ENCODE assay signal across 19 cellular contexts in genomic region chr11:35183526-35183925, GRCh38. TPM values are rescaled to one million over a fixed set of nuclear protein-coding genes. Genes with fewer than 3 reads are reported as not detected.
DNase-seq lines count a peak whose midpoint lies in the region; ATAC-seq and TF ChIP-seq lines count a peak whose summit lies in the region.
"Had no signal": no experiment of that assay in that cellular context is flagged by ENCODE, and none has a peak within 500 bp of the region (broad histone marks: within the 10 kb centered on the region; RNA-seq: fewer than 3 reads in every experiment).

No MANE protein-coding gene starts in this region.

- no peak overlapping the region for H3K4me3 ChIP-seq in tibial nerve
- H3K4me3 ChIP-seq: cardiac muscle cell, Peyer's patch had no signal

- H3K27me3 Mint-ChIP-seq in activated CD4-positive, alpha-beta T cell treated with anti-CD3 and anti-CD28 coated beads, Interleukin-2, amount 10 ng/mL, durations not matched to agents 7 days and 5 days: no peaks in the 10 kb centered on the region
- no peaks in the 10 kb centered on the region for H3K27me3 Mint-ChIP-seq in activated CD4-positive, alpha-beta memory T cell treated with anti-CD3 and anti-CD28 coated beads, Interleukin-2, amount 10 ng/mL, durations not matched to agents 7 days and 5 days
- no peaks in the 10 kb centered on the region for H3K27me3 Mint-ChIP-seq in naive thymus-derived CD8-positive, alpha-beta T cell
- no peaks in the 10 kb centered on the region for H3K27me3 Mint-ChIP-seq in nephron progenitor cell (ENCODE audit: low read depth, poor library complexity)

- CTCF ChIA-PET in activated CD4-positive, alpha-beta T cell treated with anti-CD3 and anti-CD28 coated beads, Interleukin-2, amount 10 ng/mL, durations not matched to agents 7 days and 5 days (lab: Charles Lee): interaction anchor here (0.7 to 2.0 kb wide), 7 partner anchors 9 to 165 kb away, joined by 3 to 7 read pairs (median 4); no protein-coding TSS in a partner anchor
- CTCF ChIA-PET in activated CD4-positive, alpha-beta memory T cell treated with anti-CD3 and anti-CD28 coated beads, Interleukin-2, amount 10 ng/mL, durations not matched to agents 7 days and 5 days (lab: Charles Lee): interaction anchor here (1.1 to 1.5 kb wide), 4 partner anchors 9 to 207 kb away, joined by 3 to 6 read pairs (median 4); no protein-coding TSS in a partner anchor

- peaks cover 4 to 37% (median 21%) of the 10 kb centered on the region in 4 donors for H3K4me1 ChIP-seq in tibial nerve

- H3K27ac Mint-ChIP-seq in activated CD4-positive, alpha-beta T cell treated with anti-CD3 and anti-CD28 coated beads, Interleukin-2, amount 10 ng/mL, durations not matched to agents 7 days and 5 days: peak overlapping the region; percentile 46
- peak overlapping the region; percentile 29 for H3K27ac Mint-ChIP-seq in activated CD4-positive, alpha-beta memory T cell treated with anti-CD3 and anti-CD28 coated beads, Interleukin-2, amount 10 ng/mL, durations not matched to agents 7 days and 5 days
- H3K27ac Mint-ChIP-seq in naive thymus-derived CD8-positive, alpha-beta T cell: peak overlapping the region; percentile 86 to 95 (median 94)
- H3K27ac Mint-ChIP-seq in nephron progenitor cell: no peak overlapping the region

- peaks cover 87% of the 10 kb centered on the region for H3K36me3 Mint-ChIP-seq in activated CD4-positive, alpha-beta T cell treated with anti-CD3 and anti-CD28 coated beads, Interleukin-2, amount 10 ng/mL, durations not matched to agents 7 days and 5 days (ENCODE audit: low read depth)
- peaks cover 88% of the 10 kb centered on the region for H3K36me3 Mint-ChIP-seq in activated CD4-positive, alpha-beta memory T cell treated with anti-CD3 and anti-CD28 coated beads, Interleukin-2, amount 10 ng/mL, durations not matched to agents 7 days and 5 days (ENCODE audit: low read depth)
- peaks cover 47 to 91% (median 72%) of the 10 kb centered on the region in 3 donors for H3K36me3 Mint-ChIP-seq in naive thymus-derived CD8-positive, alpha-beta T cell
- H3K36me3 Mint-ChIP-seq in nephron progenitor cell (ENCODE audit: low read depth): no peaks in the 10 kb centered on the region

- POLR2A ChIA-PET in activated CD4-positive, alpha-beta T cell treated with anti-CD3 and anti-CD28 coated beads, Interleukin-2, amount 10 ng/mL, durations not matched to agents 7 days and 5 days (lab: Charles Lee): no interaction called here
- POLR2A ChIA-PET in activated CD4-positive, alpha-beta memory T cell treated with anti-CD3 and anti-CD28 coated beads, Interleukin-2, amount 10 ng/mL, durations not matched to agents 7 days and 5 days (lab: Charles Lee): interaction anchor here (0.6 to 30.8 kb wide), 4 partner anchors 9 to 38 kb away, joined by 3 to 634 read pairs (median 6); partner anchors contain the start of gene CD44
- POLR2A ChIA-PET in naive thymus-derived CD8-positive, alpha-beta T cell (lab: Charles Lee): interaction anchor here (1.0 to 13.3 kb wide), 6 partner anchors 10 to 105 kb away, joined by 3 to 294 read pairs (median 5); no protein-coding TSS in a partner anchor

- ATAC-seq in naive thymus-derived CD8-positive, alpha-beta T cell: no peak
- ATAC-seq in GM19397 (IDR thresholded peaks at IDR 0.05; ENCODE audit: unreplicated experiment): no peak
- ATAC-seq: activated naive CD4-positive, alpha-beta T cell treated with anti-CD3 and anti-CD28 coated beads, Interleukin-2, amount 50 U/mL, for 72 hours; left cardiac atrium had no signal

- H3K9me3 ChIP-seq in tibial nerve: no peaks in the 10 kb centered on the region
- H3K9me3 ChIP-seq: Peyer's patch had no signal

- H3K4me3 Mint-ChIP-seq in activated CD4-positive, alpha-beta T cell treated with anti-CD3 and anti-CD28 coated beads, Interleukin-2, amount 10 ng/mL, durations not matched to agents 7 days and 5 days: no peak overlapping the region
- no peak overlapping the region for H3K4me3 Mint-ChIP-seq in activated CD4-positive, alpha-beta memory T cell treated with anti-CD3 and anti-CD28 coated beads, Interleukin-2, amount 10 ng/mL, durations not matched to agents 7 days and 5 days
- peak overlapping the region in 8 of 10 donors; percentile 26 to 77 (median 54) for H3K4me3 Mint-ChIP-seq in naive thymus-derived CD8-positive, alpha-beta T cell
- H3K4me3 Mint-ChIP-seq in nephron progenitor cell: no peak overlapping the region

- H3K36me3 ChIP-seq in tibial nerve: peaks cover 0 to 10% (median 0%) of the 10 kb centered on the region in 3 donors
- H3K36me3 ChIP-seq: cardiac muscle cell had no signal

- peak overlapping the region in 3 of 4 donors; percentile 41 to 74 (median 49) for H3K27ac ChIP-seq in tibial nerve
- H3K27ac ChIP-seq: cardiac muscle cell had no signal

- DNase-seq in activated CD4-positive, alpha-beta T cell treated with anti-CD3 and anti-CD28 coated beads, Interleukin-2, amount 10 ng/mL, durations not matched to agents 7 days and 5 days: no peak
- DNase-seq in activated CD4-positive, alpha-beta T cell treated with anti-CD3 and anti-CD28 coated beads, Interleukin-2, amount 50 U/mL, for 1 hour: no peak
- DNase-seq in activated CD4-positive, alpha-beta memory T cell treated with anti-CD3 and anti-CD28 coated beads, Interleukin-2, amount 10 ng/mL, durations not matched to agents 7 days and 5 days: no peak
- DNase-seq in naive thymus-derived CD8-positive, alpha-beta T cell: no peak
- no peak for DNase-seq in tibial nerve (ENCODE audit: low spot score in 2 of 2)
- no peak for DNase-seq in anterior cingulate cortex (lab: John Stamatoyannopoulos, UW)
- DNase-seq in nephron progenitor cell: no peak
- DNase-seq: 8988T; effector CD4-positive, alpha-beta T cell; GOT3; hippocampal formation; left cardiac atrium; NCI-H2029; NCI-H69; Peyer's patch; stimulated activated CD4-positive, alpha-beta T cell treated with anti-CD3 and anti-CD28 coated beads, Interleukin-15, amount 100 ng/mL, for 24 hours had no signal

- peaks cover 63% of the 10 kb centered on the region for H3K4me1 Mint-ChIP-seq in activated CD4-positive, alpha-beta T cell treated with anti-CD3 and anti-CD28 coated beads, Interleukin-2, amount 10 ng/mL, durations not matched to agents 7 days and 5 days
- H3K4me1 Mint-ChIP-seq in activated CD4-positive, alpha-beta memory T cell treated with anti-CD3 and anti-CD28 coated beads, Interleukin-2, amount 10 ng/mL, durations not matched to agents 7 days and 5 days: peaks cover 62% of the 10 kb centered on the region
- peaks cover 42 to 89% (median 82%) of the 10 kb centered on the region in 4 donors for H3K4me1 Mint-ChIP-seq in naive thymus-derived CD8-positive, alpha-beta T cell
- H3K4me1 Mint-ChIP-seq in nephron progenitor cell: no peaks in the 10 kb centered on the region

- TF ChIP-seq EP300 in tibial nerve (IDR thresholded peaks at IDR 0.05): no peak

- 31 to 48% methylated on average over 2 of the region's 2 CpGs for WGBS in tibial nerve, 2 donors

- TF ChIP-seq CTCF in tibial nerve (IDR thresholded peaks at IDR 0.05) (no peak), nephron progenitor cell (IDR thresholded peaks at IDR 0.05) (no peak)

- no peak for TF ChIP-seq POLR2A in tibial nerve (IDR thresholded peaks at IDR 0.05)

- H3K9me3 Mint-ChIP-seq in activated CD4-positive, alpha-beta T cell treated with anti-CD3 and anti-CD28 coated beads, Interleukin-2, amount 10 ng/mL, durations not matched to agents 7 days and 5 days: peaks cover 2% of the 10 kb centered on the region
- no peaks in the 10 kb centered on the region for H3K9me3 Mint-ChIP-seq in activated CD4-positive, alpha-beta memory T cell treated with anti-CD3 and anti-CD28 coated beads, Interleukin-2, amount 10 ng/mL, durations not matched to agents 7 days and 5 days
- H3K9me3 Mint-ChIP-seq in naive thymus-derived CD8-positive, alpha-beta T cell: no peaks in the 10 kb centered on the region
- no peaks in the 10 kb centered on the region for H3K9me3 Mint-ChIP-seq in nephron progenitor cell
- H3K9me3 Mint-ChIP-seq: activated naive CD4-positive, alpha-beta T cell treated with anti-CD3 and anti-CD28 coated beads, Interleukin-2, amount 50 U/mL, for 72 hours had no signal

- H3K27me3 ChIP-seq in tibial nerve: no peaks in the 10 kb centered on the region
- H3K27me3 ChIP-seq: cardiac muscle cell, Peyer's patch had no signal

RNA-seq across cellular contexts. Expression of gene CD44, which starts 44.6 kb away (rescaled TPM):
- 100 to 1,000 TPM; 518 to 534 TPM for total RNA-seq in activated CD4-positive, alpha-beta T cell treated with anti-CD3 and anti-CD28 coated beads, Interleukin-2, amount 10 ng/mL, durations not matched to agents 7 days and 5 days
- total RNA-seq in activated CD4-positive, alpha-beta memory T cell treated with anti-CD3 and anti-CD28 coated beads, Interleukin-2, amount 10 ng/mL, durations not matched to agents 7 days and 5 days: 100 to 1,000 TPM; 634 to 645 TPM
- 100 to 1,000 TPM; 650 to 703 TPM for total RNA-seq in naive thymus-derived CD8-positive, alpha-beta T cell
- 100 to 1,000 TPM; 291 TPM for polyA plus RNA-seq in naive thymus-derived CD8-positive, alpha-beta T cell
- 100 to 1,000 TPM in 1 of 4 donors, 10 to 100 TPM in 3; 67.1 to 180 (median 84.8) TPM for total RNA-seq in tibial nerve

Comparison
In these comparisons a context has a peak if more than half of its experiments do, and no peak if none do; other contexts are left out.
1. H3K4me3 Mint-ChIP-seq: peak in naive thymus-derived CD8-positive, alpha-beta T cell (8 of 10); none in activated CD4-positive, alpha-beta T cell treated with anti-CD3 and anti-CD28 coated beads, Interleukin-2, amount 10 ng/mL, durations not matched to agents 7 days and 5 days (single experiment), activated CD4-positive, alpha-beta memory T cell treated with anti-CD3 and anti-CD28 coated beads, Interleukin-2, amount 10 ng/mL, durations not matched to agents 7 days and 5 days (single experiment) and nephron progenitor cell (single experiment).